1 cellular context compared by ENCODE assay signal in the genomic region with DNA sequence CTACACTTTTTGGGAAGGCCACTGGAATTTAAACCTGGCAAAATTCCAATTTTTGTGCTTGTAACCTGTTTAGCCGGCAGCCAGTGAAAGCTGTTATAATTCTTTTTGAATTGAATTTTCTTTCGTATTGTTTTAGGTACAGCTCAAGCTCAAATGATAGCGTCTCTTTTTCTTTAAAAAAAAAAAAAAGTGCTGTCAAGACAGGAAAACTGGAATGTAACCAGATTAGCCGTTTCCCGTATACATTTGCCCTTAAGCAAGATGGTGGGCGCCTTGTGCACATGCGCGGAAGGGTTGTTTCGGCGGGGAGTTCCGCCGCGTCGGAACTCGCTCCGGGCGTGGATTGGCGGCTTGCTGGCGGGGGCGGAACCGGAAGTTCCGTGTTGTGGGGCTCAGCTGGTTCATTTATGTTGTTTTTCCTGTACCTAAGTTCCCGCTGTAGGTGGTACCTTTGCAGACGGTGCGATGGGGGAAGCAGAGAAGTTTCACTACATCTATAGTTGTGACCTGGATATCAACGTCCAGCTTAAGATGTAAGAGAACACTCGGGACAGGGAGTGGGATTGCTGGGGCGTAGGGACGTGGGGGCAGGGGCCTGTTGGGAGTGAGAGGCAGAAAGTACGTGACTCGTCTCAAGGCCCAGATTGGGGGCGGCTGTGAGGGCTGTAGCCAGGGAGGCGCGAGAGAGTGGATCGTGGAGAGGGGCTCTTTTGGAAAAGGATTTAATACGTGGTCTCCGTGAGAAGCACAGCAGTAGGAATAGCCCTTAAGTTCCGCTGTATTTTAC.
A peak's percentile ranks its signal among the peaks of the same experiment; 100 is the strongest.
TF ChIP-seq lines count a peak whose summit lies in the region.

TSS of gene PIK3C3 (plus strand) at position 408 of the 787 bp plus-strand sequence. CDS start at position 466, 58 bp downstream.

TF ChIP-seq in K562, 482 proteins besides CTCF, POLR2A, EP300 and RAD21 (continued from another document and continues in another):
- TF ChIP-seq, protein P1, sequence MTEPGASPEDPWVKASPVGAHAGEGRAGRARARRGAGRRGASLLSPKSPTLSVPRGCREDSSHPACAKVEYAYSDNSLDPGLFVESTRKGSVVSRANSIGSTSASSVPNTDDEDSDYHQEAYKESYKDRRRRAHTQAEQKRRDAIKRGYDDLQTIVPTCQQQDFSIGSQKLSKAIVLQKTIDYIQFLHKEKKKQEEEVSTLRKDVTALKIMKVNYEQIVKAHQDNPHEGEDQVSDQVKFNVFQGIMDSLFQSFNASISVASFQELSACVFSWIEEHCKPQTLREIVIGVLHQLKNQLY (CRISPR knock-in tag; conservative IDR thresholded peaks at IDR 0.05) = no peak
- no peak for TF ChIP-seq THAP7 (CRISPR knock-in tag; IDR thresholded peaks at IDR 0.05)
- no peak for TF ChIP-seq HMBOX1 (IDR thresholded peaks at IDR 0.05)
- no peak for TF ChIP-seq ZBTB7A (IDR thresholded peaks at IDR 0.05; ENCODE audit: borderline replicate concordance, control insufficient read depth, low read depth, low read length)
- no peak for TF ChIP-seq FOSL1 (tag; conservative IDR thresholded peaks at IDR 0.05)
- TF ChIP-seq SIX5 (IDR thresholded peaks at IDR 0.05; ENCODE audit: borderline replicate concordance in 1 of 2, insufficient read depth in 1 of 2, low read depth in 1 of 2, low read length in 2 of 2) = peak in 1 of 2 experiments; percentile 46; a peak in 1 of 4 replicates
- TF ChIP-seq HOXB6 (CRISPR knock-in tag; IDR thresholded peaks at IDR 0.05; ENCODE audit: borderline replicate concordance) = no peak
- no peak for TF ChIP-seq ZNF23 (CRISPR knock-in tag; IDR thresholded peaks at IDR 0.05)
- TF ChIP-seq XRCC3 (IDR thresholded peaks at IDR 0.05) = no peak
- TF ChIP-seq NUFIP1 (IDR thresholded peaks at IDR 0.05; ENCODE audit: partially characterized antibody) = no peak
- TF ChIP-seq RBM17 (IDR thresholded peaks at IDR 0.05; ENCODE audit: borderline replicate concordance, low read depth, low read length) = no peak
- no peak for TF ChIP-seq EZH2 (IDR thresholded peaks at IDR 0.05; ENCODE audit: borderline replicate concordance, low read depth, low read length)
- no peak for TF ChIP-seq SREBF2 (CRISPR knock-in tag; IDR thresholded peaks at IDR 0.05)
- no peak for TF ChIP-seq TSHZ1 (CRISPR knock-in tag; IDR thresholded peaks at IDR 0.05)
- TF ChIP-seq ZNF12 (CRISPR knock-in tag; IDR thresholded peaks at IDR 0.05) = no peak
- no peak for TF ChIP-seq REST (CRISPR knock-in tag; IDR thresholded peaks at IDR 0.05; ENCODE audit: low read depth)
- TF ChIP-seq CCNT2 (IDR thresholded peaks at IDR 0.05; ENCODE audit: borderline replicate concordance, extremely low read depth, insufficient read length, low read depth, low read length) = no peak
- no peak for TF ChIP-seq ETS2 (tag; IDR thresholded peaks at IDR 0.05; ENCODE audit: borderline replicate concordance, poor library complexity, severe bottlenecking)
- TF ChIP-seq RFX1 (IDR thresholded peaks at IDR 0.05) = no peak
- peak; percentile 89 to 90 for TF ChIP-seq NRF1 (conservative IDR thresholded peaks at IDR 0.05 in 1 of 2, IDR thresholded peaks at IDR 0.05 in 1 of 2)
- TF ChIP-seq KLF6 (CRISPR knock-in tag; IDR thresholded peaks at IDR 0.05; ENCODE audit: borderline replicate concordance) = no peak
- no peak for TF ChIP-seq ZNF24 (IDR thresholded peaks at IDR 0.05)
- no peak for TF ChIP-seq HDAC8 (tag; IDR thresholded peaks at IDR 0.05)
- TF ChIP-seq SNIP1 (IDR thresholded peaks at IDR 0.05; ENCODE audit: low read depth) = no peak
- no peak for TF ChIP-seq MCM5 (IDR thresholded peaks at IDR 0.05; ENCODE audit: low read depth)
- no peak for TF ChIP-seq ZFP30 (CRISPR knock-in tag; IDR thresholded peaks at IDR 0.05; ENCODE audit: borderline replicate concordance)
- no peak for TF ChIP-seq ZNF431 (CRISPR knock-in tag; IDR thresholded peaks at IDR 0.05)
- no peak for TF ChIP-seq ZNF830 (CRISPR knock-in tag; IDR thresholded peaks at IDR 0.05)
- no peak for TF ChIP-seq TEAD1 (CRISPR knock-in tag; IDR thresholded peaks at IDR 0.05)
- TF ChIP-seq, protein P2, sequence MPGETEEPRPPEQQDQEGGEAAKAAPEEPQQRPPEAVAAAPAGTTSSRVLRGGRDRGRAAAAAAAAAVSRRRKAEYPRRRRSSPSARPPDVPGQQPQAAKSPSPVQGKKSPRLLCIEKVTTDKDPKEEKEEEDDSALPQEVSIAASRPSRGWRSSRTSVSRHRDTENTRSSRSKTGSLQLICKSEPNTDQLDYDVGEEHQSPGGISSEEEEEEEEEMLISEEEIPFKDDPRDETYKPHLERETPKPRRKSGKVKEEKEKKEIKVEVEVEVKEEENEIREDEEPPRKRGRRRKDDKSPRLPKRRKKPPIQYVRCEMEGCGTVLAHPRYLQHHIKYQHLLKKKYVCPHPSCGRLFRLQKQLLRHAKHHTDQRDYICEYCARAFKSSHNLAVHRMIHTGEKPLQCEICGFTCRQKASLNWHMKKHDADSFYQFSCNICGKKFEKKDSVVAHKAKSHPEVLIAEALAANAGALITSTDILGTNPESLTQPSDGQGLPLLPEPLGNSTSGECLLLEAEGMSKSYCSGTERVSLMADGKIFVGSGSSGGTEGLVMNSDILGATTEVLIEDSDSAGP (CRISPR knock-in tag; IDR thresholded peaks at IDR 0.05) = peak; percentile 91
- TF ChIP-seq ETV1 (tag; conservative IDR thresholded peaks at IDR 0.05; ENCODE audit: low read depth) = no peak; the same call in 1 of the 2 replicates
- no peak for TF ChIP-seq HDAC6 (IDR thresholded peaks at IDR 0.05; ENCODE audit: low read depth, low read length)
- TF ChIP-seq TRIM28 (IDR thresholded peaks at IDR 0.05) = no peak
- no peak for TF ChIP-seq JUND (IDR thresholded peaks at IDR 0.05; ENCODE audit: borderline replicate concordance, low read depth, low read length)
- no peak for TF ChIP-seq JUND (tag; IDR thresholded peaks at IDR 0.05; ENCODE audit: borderline replicate concordance, low read depth, low read length)
- TF ChIP-seq FUS (optimal IDR thresholded peaks at IDR 0.05; ENCODE audit: low read depth, low read length) = no peak
- no peak for TF ChIP-seq FOXJ3 (CRISPR knock-in tag; IDR thresholded peaks at IDR 0.05)
- TF ChIP-seq ZNF143 (CRISPR knock-in tag; IDR thresholded peaks at IDR 0.05) = no peak
- no peak for TF ChIP-seq ZNF165 (CRISPR knock-in tag; IDR thresholded peaks at IDR 0.05; ENCODE audit: borderline replicate concordance)
- no peak for TF ChIP-seq MTA1 (IDR thresholded peaks at IDR 0.05; ENCODE audit: borderline replicate concordance)
- TF ChIP-seq ZNF280A (IDR thresholded peaks at IDR 0.05; ENCODE audit: low read depth, partially characterized antibody) = no peak
- TF ChIP-seq FOXM1 (IDR thresholded peaks at IDR 0.05; ENCODE audit: low read depth) = peak; percentile 79
- no peak for TF ChIP-seq FOXM1 (CRISPR knock-in tag; IDR thresholded peaks at IDR 0.05; ENCODE audit: low read depth)
- TF ChIP-seq ZNF133 (CRISPR knock-in tag; IDR thresholded peaks at IDR 0.05) = no peak
- TF ChIP-seq, protein P3, sequence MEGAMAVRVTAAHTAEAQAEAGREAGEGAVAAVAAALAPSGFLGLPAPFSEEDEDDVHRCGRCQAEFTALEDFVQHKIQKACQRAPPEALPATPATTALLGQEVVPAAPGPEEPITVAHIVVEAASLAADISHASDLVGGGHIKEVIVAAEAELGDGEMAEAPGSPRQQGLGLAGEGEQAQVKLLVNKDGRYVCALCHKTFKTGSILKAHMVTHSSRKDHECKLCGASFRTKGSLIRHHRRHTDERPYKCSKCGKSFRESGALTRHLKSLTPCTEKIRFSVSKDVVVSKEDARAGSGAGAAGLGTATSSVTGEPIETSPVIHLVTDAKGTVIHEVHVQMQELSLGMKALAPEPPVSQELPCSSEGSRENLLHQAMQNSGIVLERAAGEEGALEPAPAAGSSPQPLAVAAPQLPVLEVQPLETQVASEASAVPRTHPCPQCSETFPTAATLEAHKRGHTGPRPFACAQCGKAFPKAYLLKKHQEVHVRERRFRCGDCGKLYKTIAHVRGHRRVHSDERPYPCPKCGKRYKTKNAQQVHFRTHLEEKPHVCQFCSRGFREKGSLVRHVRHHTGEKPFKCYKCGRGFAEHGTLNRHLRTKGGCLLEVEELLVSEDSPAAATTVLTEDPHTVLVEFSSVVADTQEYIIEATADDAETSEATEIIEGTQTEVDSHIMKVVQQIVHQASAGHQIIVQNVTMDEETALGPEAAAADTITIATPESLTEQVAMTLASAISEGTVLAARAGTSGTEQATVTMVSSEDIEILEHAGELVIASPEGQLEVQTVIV (CRISPR knock-in tag; IDR thresholded peaks at IDR 0.05; ENCODE audit: borderline replicate concordance) = 0 out of 2 replicates have a peak, but pooled peaks have one; percentile 56
- TF ChIP-seq, protein P4, sequence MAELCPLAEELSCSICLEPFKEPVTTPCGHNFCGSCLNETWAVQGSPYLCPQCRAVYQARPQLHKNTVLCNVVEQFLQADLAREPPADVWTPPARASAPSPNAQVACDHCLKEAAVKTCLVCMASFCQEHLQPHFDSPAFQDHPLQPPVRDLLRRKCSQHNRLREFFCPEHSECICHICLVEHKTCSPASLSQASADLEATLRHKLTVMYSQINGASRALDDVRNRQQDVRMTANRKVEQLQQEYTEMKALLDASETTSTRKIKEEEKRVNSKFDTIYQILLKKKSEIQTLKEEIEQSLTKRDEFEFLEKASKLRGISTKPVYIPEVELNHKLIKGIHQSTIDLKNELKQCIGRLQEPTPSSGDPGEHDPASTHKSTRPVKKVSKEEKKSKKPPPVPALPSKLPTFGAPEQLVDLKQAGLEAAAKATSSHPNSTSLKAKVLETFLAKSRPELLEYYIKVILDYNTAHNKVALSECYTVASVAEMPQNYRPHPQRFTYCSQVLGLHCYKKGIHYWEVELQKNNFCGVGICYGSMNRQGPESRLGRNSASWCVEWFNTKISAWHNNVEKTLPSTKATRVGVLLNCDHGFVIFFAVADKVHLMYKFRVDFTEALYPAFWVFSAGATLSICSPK (IDR thresholded peaks at IDR 0.05; ENCODE audit: borderline replicate concordance) = no peak
